1 cellular context compared by ENCODE assay signal in genomic region chr21:46253610-46254124, GRCh38.
TF ChIP-seq lines count a peak whose summit lies in the region.

No MANE protein-coding gene starts in this region.

TF ChIP-seq in GM12878, 131 proteins besides CTCF, POLR2A, EP300 and RAD21 (continued from another document and continues in another):
- TF ChIP-seq BRCA1 (IDR thresholded peaks at IDR 0.05; ENCODE audit: low read depth, low read length), result peak; percentile 79
- TF ChIP-seq IRF3 (IDR thresholded peaks at IDR 0.05), result no peak
- peak; percentile 94 for TF ChIP-seq BACH1 (IDR thresholded peaks at IDR 0.05; ENCODE audit: borderline replicate concordance)
- TF ChIP-seq USF1 (IDR thresholded peaks at IDR 0.05; ENCODE audit: borderline replicate concordance, extremely low read length, insufficient read depth, low read depth, low read length), result no peak
- peak; percentile 98 for TF ChIP-seq CHD2 (IDR thresholded peaks at IDR 0.05; ENCODE audit: borderline replicate concordance, low read depth, low read length)
- peak; percentile 71; the same call in 1 of the 2 replicates for TF ChIP-seq PKNOX1 (IDR thresholded peaks at IDR 0.05)
- TF ChIP-seq BMI1 (IDR thresholded peaks at IDR 0.05; ENCODE audit: borderline replicate concordance), result no peak
- no peak for TF ChIP-seq MEF2B (IDR thresholded peaks at IDR 0.05; ENCODE audit: partially characterized antibody, poor library complexity, severe bottlenecking)
- TF ChIP-seq WRNIP1 (IDR thresholded peaks at IDR 0.05; ENCODE audit: borderline replicate concordance, low read depth, low read length), result no peak
- peak; percentile 76 for TF ChIP-seq IRF5 (IDR thresholded peaks at IDR 0.05; ENCODE audit: borderline replicate concordance)
- TF ChIP-seq ZNF207 (IDR thresholded peaks at IDR 0.05; ENCODE audit: borderline replicate concordance), result no peak
- peak; percentile 84 for TF ChIP-seq ZNF687 (IDR thresholded peaks at IDR 0.05)
- TF ChIP-seq TARDBP (IDR thresholded peaks at IDR 0.05; ENCODE audit: borderline replicate concordance), result no peak
- TF ChIP-seq TCF12 (IDR thresholded peaks at IDR 0.05; ENCODE audit: low read depth, low read length), result no peak
- peak; percentile 74 for TF ChIP-seq RAD51 (IDR thresholded peaks at IDR 0.05)
- peak; percentile 91 to 93 for TF ChIP-seq BHLHE40 (IDR thresholded peaks at IDR 0.05; ENCODE audit: borderline replicate concordance in 1 of 2, low read depth in 2 of 2, low read length in 1 of 2)
- TF ChIP-seq YBX1 (IDR thresholded peaks at IDR 0.05), result no peak
- peak; percentile 76 for TF ChIP-seq RELB (IDR thresholded peaks at IDR 0.05; ENCODE audit: low read depth)
- TF ChIP-seq PML (IDR thresholded peaks at IDR 0.05; ENCODE audit: low read length), result 0 out of 2 replicates have a peak, but pooled peaks have one; percentile 59
- peak; percentile 60; the same call in 1 of the 2 replicates for TF ChIP-seq MLLT1 (IDR thresholded peaks at IDR 0.05)
- no peak for TF ChIP-seq JUNB (IDR thresholded peaks at IDR 0.05)
- no peak for TF ChIP-seq CHD1 (IDR thresholded peaks at IDR 0.05; ENCODE audit: low read depth, low read length)
- no peak for TF ChIP-seq SUPT20H (IDR thresholded peaks at IDR 0.05; ENCODE audit: borderline replicate concordance, control insufficient read depth, low read depth, low read length)
- no peak for TF ChIP-seq IKZF1 (conservative IDR thresholded peaks at IDR 0.05)
- TF ChIP-seq ESRRA (IDR thresholded peaks at IDR 0.05; ENCODE audit: low read length), result no peak
- TF ChIP-seq MXI1 (IDR thresholded peaks at IDR 0.05; ENCODE audit: low read depth, low read length), result peak; percentile 74
- 0 out of 2 replicates have a peak, but pooled peaks have one; percentile 58 for TF ChIP-seq NBN (IDR thresholded peaks at IDR 0.05)
- TF ChIP-seq RBBP5 (conservative IDR thresholded peaks at IDR 0.05), result no peak
- TF ChIP-seq STAT3 (IDR thresholded peaks at IDR 0.05; ENCODE audit: low read depth, low read length), result no peak
- TF ChIP-seq FOXM1 (IDR thresholded peaks at IDR 0.05; ENCODE audit: low read depth, low read length), result no peak
- TF ChIP-seq CBFB (IDR thresholded peaks at IDR 0.05; ENCODE audit: low read depth), result peak; percentile 58
- TF ChIP-seq CBX5 (IDR thresholded peaks at IDR 0.05; ENCODE audit: low read depth), result no peak
- no peak for TF ChIP-seq E2F8 (IDR thresholded peaks at IDR 0.05; ENCODE audit: low read depth, partially characterized antibody)
- TF ChIP-seq POLR2AphosphoS5 (IDR thresholded peaks at IDR 0.05; ENCODE audit: low read length), result peak; percentile 65
- TF ChIP-seq MAX (IDR thresholded peaks at IDR 0.05; ENCODE audit: low read depth, low read length), result no peak; the same call in 1 of the 2 replicates
- peak; percentile 92; the same call in 1 of the 2 replicates for TF ChIP-seq HDGF (IDR thresholded peaks at IDR 0.05)
- TF ChIP-seq SIX5 (IDR thresholded peaks at IDR 0.05; ENCODE audit: low read depth, low read length, severe bottlenecking), result no peak
- TF ChIP-seq ATF2 (IDR thresholded peaks at IDR 0.05; ENCODE audit: low read length), result peak; percentile 69
- no peak for TF ChIP-seq PBX3 (IDR thresholded peaks at IDR 0.05; ENCODE audit: insufficient replicate concordance, low read depth, low read length)
